ENCODE assay signal across 2 cellular contexts in genomic region chr1:206449566-206449965, GRCh38.
TF ChIP-seq lines count a peak whose summit lies in the region.

No MANE protein-coding gene starts in this region.

TF ChIP-seq in HEK293, 187 proteins besides CTCF, POLR2A, EP300 and RAD21:
- TF ChIP-seq TCF7L2 (IDR thresholded peaks at IDR 0.05; ENCODE audit: borderline replicate concordance, low read depth, low read length) (no peak), ZNF394 (tag by site-specific recombination; IDR thresholded peaks at IDR 0.05; ENCODE audit: borderline replicate concordance) (no peak), ZNF18 (tag by site-specific recombination; IDR thresholded peaks at IDR 0.05) (peak; percentile 69), ZNF398 (tag by site-specific recombination; IDR thresholded peaks at IDR 0.05) (peak; percentile 60), SCRT1 (tag by site-specific recombination; IDR thresholded peaks at IDR 0.05; ENCODE audit: borderline replicate concordance) (no peak), SP7 (tag by site-specific recombination; IDR thresholded peaks at IDR 0.05) (peak; percentile 45; the same call in 1 of the 2 replicates)

TF ChIP-seq in K562, 482 proteins besides CTCF, POLR2A, EP300 and RAD21:
- TF ChIP-seq ZNF384 (IDR thresholded peaks at IDR 0.05; ENCODE audit: low read depth, low read length): no peak
- TF ChIP-seq BACH1 (tag; IDR thresholded peaks at IDR 0.05): no peak
- TF ChIP-seq NELFE (IDR thresholded peaks at IDR 0.05; ENCODE audit: insufficient read depth, insufficient read length): no peak
- no peak for TF ChIP-seq ZBED1 (IDR thresholded peaks at IDR 0.05)
- TF ChIP-seq FOSL1 (tag; conservative IDR thresholded peaks at IDR 0.05): peak; percentile 40; the same call in 1 of the 2 replicates
- TF ChIP-seq MLX (CRISPR knock-in tag; conservative IDR thresholded peaks at IDR 0.05): no peak
- no peak for TF ChIP-seq MXD1 (CRISPR knock-in tag; IDR thresholded peaks at IDR 0.05; ENCODE audit: borderline replicate concordance, poor library complexity, severe bottlenecking)
- no peak for TF ChIP-seq SIN3A (IDR thresholded peaks at IDR 0.05; ENCODE audit: borderline replicate concordance in 2 of 2, control insufficient read depth in 1 of 2, low read depth in 2 of 2, low read length in 2 of 2)
- TF ChIP-seq ZKSCAN8 (CRISPR knock-in tag; IDR thresholded peaks at IDR 0.05): no peak
- TF ChIP-seq SMAD1 (IDR thresholded peaks at IDR 0.05; ENCODE audit: low read depth, low read length, partially characterized antibody): no peak
- peak; percentile 11; the same call in 1 of the 2 replicates for TF ChIP-seq JUND (IDR thresholded peaks at IDR 0.05; ENCODE audit: borderline replicate concordance, low read depth, low read length)
- TF ChIP-seq JUND (tag; IDR thresholded peaks at IDR 0.05; ENCODE audit: borderline replicate concordance, low read depth, low read length): no peak
- TF ChIP-seq HNRNPUL1 (IDR thresholded peaks at IDR 0.05; ENCODE audit: low read length): no peak
